8 cellular contexts compared by ENCODE assay signal in genomic region chr19:51926426-51926783, GRCh38. TPM values are rescaled to one million over a fixed set of nuclear protein-coding genes. Genes with fewer than 3 reads are reported as not detected.
DNase-seq lines count a peak whose midpoint lies in the region; ATAC-seq and FAIRE-seq lines count a peak whose summit lies in the region.

No MANE protein-coding gene starts in this region.

- H3K36me3 Mint-ChIP-seq in dendritic cell treated with granulocyte-macrophage colony-stimulating factor and Interleukin-4, amounts not matched to agents 40 ng/mL and 50 ng/mL, for 4 days (ENCODE audit: low read depth), result peaks cover 58% of the 10 kb centered on the region
- peaks cover 42 to 43% of the 10 kb centered on the region in 2 donors for H3K36me3 Mint-ChIP-seq in naive B cell

- H3K27me3 Mint-ChIP-seq in dendritic cell treated with granulocyte-macrophage colony-stimulating factor and Interleukin-4, amounts not matched to agents 40 ng/mL and 50 ng/mL, for 4 days, result no peaks in the 10 kb centered on the region
- H3K27me3 Mint-ChIP-seq in naive B cell, result no peaks in the 10 kb centered on the region

- no peaks in the 10 kb centered on the region for H4K20me1 ChIP-seq in Karpas-422 (ENCODE audit: insufficient read depth, low read depth, low read length)

- H3K9me2 ChIP-seq in Karpas-422 (replicated peaks; ENCODE audit: insufficient read depth, low read length), result no peaks in the 10 kb centered on the region

- no peak overlapping the region for H3K27ac ChIP-seq in ACC112 (ENCODE audit: low read depth, low read length)
- no peak overlapping the region for H3K27ac ChIP-seq in Karpas-422 (ENCODE audit: low read length)

- peaks cover 8% of the 10 kb centered on the region for H3K79me2 ChIP-seq in ACC112 (ENCODE audit: control insufficient read depth, insufficient read depth, low read length, unreplicated experiment)
- H3K79me2 ChIP-seq in Karpas-422 (ENCODE audit: low read length), result peaks cover 23% of the 10 kb centered on the region

- H3K4me1 Mint-ChIP-seq in dendritic cell treated with granulocyte-macrophage colony-stimulating factor and Interleukin-4, amounts not matched to agents 40 ng/mL and 50 ng/mL, for 4 days (ENCODE audit: low read depth), result peaks cover 21% of the 10 kb centered on the region
- H3K4me1 Mint-ChIP-seq in naive B cell, result peaks cover 21 to 34% (median 33%) of the 10 kb centered on the region in 3 donors

- DNase-seq in Karpas-422 (no peak), naive B cell (no peak), NCI-H526 treated with DMSO at 0.1 percent for 48 hours (lab: John Stamatoyannopoulos, UW) (no peak), GM19239 (ENCODE audit: insufficient read length, low spot score) (no peak), DMS153 treated with DMSO at 0.1 percent for 48 hours (lab: John Stamatoyannopoulos, UW; ENCODE audit: unreplicated experiment) (no peak)

- H3K9me3 ChIP-seq in Karpas-422 (ENCODE audit: low read length), result peaks cover 56% of the 10 kb centered on the region

- H3K4me1 ChIP-seq in ACC112 (ENCODE audit: control insufficient read depth, insufficient read depth, low read length, unreplicated experiment), result no peaks in the 10 kb centered on the region
- peaks cover 9% of the 10 kb centered on the region for H3K4me1 ChIP-seq in Karpas-422 (ENCODE audit: low read length)

- peaks cover 11% of the 10 kb centered on the region for H3K36me3 ChIP-seq in ACC112 (ENCODE audit: insufficient read depth, low read length)
- peaks cover 24% of the 10 kb centered on the region for H3K36me3 ChIP-seq in Karpas-422 (ENCODE audit: insufficient read depth, low read length)

- H3K27me3 ChIP-seq in ACC112 (ENCODE audit: insufficient read depth, low read length), result no peaks in the 10 kb centered on the region
- H3K27me3 ChIP-seq in Karpas-422 (ENCODE audit: low read length), result no peaks in the 10 kb centered on the region

- peak overlapping the region; percentile 94 for H3K27ac Mint-ChIP-seq in dendritic cell treated with granulocyte-macrophage colony-stimulating factor and Interleukin-4, amounts not matched to agents 40 ng/mL and 50 ng/mL, for 4 days
- H3K27ac Mint-ChIP-seq in naive B cell, result peak overlapping the region in 5 of 6 donors; percentile 89 to 98 (median 96)

- H3K4me3 Mint-ChIP-seq in dendritic cell treated with granulocyte-macrophage colony-stimulating factor and Interleukin-4, amounts not matched to agents 40 ng/mL and 50 ng/mL, for 4 days, result peak overlapping the region; percentile 95
- peak overlapping the region; percentile 95 to 100 (median 98) for H3K4me3 Mint-ChIP-seq in naive B cell

- intact Hi-C loops in dendritic cell treated with granulocyte-macrophage colony-stimulating factor and Interleukin-4, amounts not matched to agents 40 ng/mL and 50 ng/mL, for 4 days (cut with micrococcal nuclease), result loop anchor here (5.0 kb wide), 1 partner anchor 81 kb away; the partner anchor contains the start of gene ZNF615

- ATAC-seq in naive B cell (ENCODE audit: low read depth in 2 of 2) (no peak), GM18907 (IDR thresholded peaks at IDR 0.05; ENCODE audit: unreplicated experiment) (no peak)

- H3K4me3 ChIP-seq in ACC112 (ENCODE audit: low read depth, low read length), result peak overlapping the region; percentile 97
- peak overlapping the region; percentile 95 for H3K4me3 ChIP-seq in Karpas-422 (ENCODE audit: low read length)

- H3K9me3 Mint-ChIP-seq in dendritic cell treated with granulocyte-macrophage colony-stimulating factor and Interleukin-4, amounts not matched to agents 40 ng/mL and 50 ng/mL, for 4 days, result peaks cover 77% of the 10 kb centered on the region
- peaks cover 4 to 74% (median 59%) of the 10 kb centered on the region in 7 donors for H3K9me3 Mint-ChIP-seq in naive B cell

- H2AFZ ChIP-seq in ACC112 (ENCODE audit: low read length, unreplicated experiment) (peak overlapping the region; percentile 61), Karpas-422 (ENCODE audit: low read length) (peak overlapping the region; percentile 99)

- FAIRE-seq in GM19239 (lab: Jason Lieb, UNC), result no peak

- peak overlapping the region; percentile 92; the same call in 1 of the 2 replicates for H3K9ac ChIP-seq in Karpas-422 (ENCODE audit: low read length)

- H3K4me2 ChIP-seq in Karpas-422 (ENCODE audit: low read depth, low read length, poor library complexity, severe bottlenecking), result peak overlapping the region; percentile 80

RNA-seq across cellular contexts. Expression of gene ZNF613, which starts 0.9 kb away (rescaled TPM):
- total RNA-seq in Karpas-422 (2014; rRNA removed; shearing (Covaris generic); ENCODE audit: low replicate concordance), result 7.3 and 7.5 TPM in 2 replicates
- 1 to 10 TPM; 2.1 to 8.4 (median 6.1) TPM for polyA plus RNA-seq in naive B cell (ENCODE audit: low read depth in 6 of 6)

RNA-seq across cellular contexts. Expression of gene ZNF649, which starts 21.6 kb away (rescaled TPM):
- total RNA-seq in Karpas-422 (2014; rRNA removed; shearing (Covaris generic); ENCODE audit: low replicate concordance), result 14.0 and 14.5 TPM in 2 replicates
- polyA plus RNA-seq in naive B cell (ENCODE audit: low read depth in 6 of 6), result 10 to 100 TPM in 5 of 6 donors, 1 to 10 TPM in 1; 8.3 to 17.7 (median 13.0) TPM

RNA-seq across cellular contexts. Expression of gene ZNF577, which starts 38.7 kb away (rescaled TPM):
- 40.0 and 43.1 TPM in 2 replicates for total RNA-seq in Karpas-422 (2014; rRNA removed; shearing (Covaris generic); ENCODE audit: low replicate concordance)
- polyA plus RNA-seq in naive B cell (ENCODE audit: low read depth in 6 of 6), result 10 to 100 TPM in 1 of 6 donors, 1 to 10 TPM in 5; 3.8 to 11.0 (median 5.6) TPM
